Comparison of ENCODE assay signal across 1 cellular context in the genomic region with DNA sequence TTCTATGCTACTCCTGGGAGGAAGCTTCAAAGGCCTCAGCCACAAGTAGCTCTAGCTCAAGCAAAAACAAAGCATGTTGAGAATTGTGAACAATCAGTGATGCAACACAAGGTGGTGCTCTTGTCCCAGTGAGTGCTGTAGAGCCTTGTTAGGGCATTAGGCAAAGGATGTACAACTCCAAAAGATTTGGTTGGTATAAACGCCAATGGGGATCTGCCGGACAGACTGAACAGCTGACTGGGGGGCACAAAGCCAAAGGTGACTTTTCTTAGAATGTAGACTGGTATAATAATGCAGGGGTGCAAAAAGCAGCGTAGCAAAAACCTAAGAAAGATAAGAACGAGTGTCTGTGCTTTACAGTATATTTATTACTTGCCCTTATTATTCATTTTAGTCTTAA.
TF ChIP-seq lines count a peak whose summit lies in the region.

No MANE protein-coding gene starts in this region.

TF ChIP-seq in HCT116, 20 proteins besides CTCF, POLR2A, EP300 and RAD21 (continued from another document):
- TF ChIP-seq YY1 (IDR thresholded peaks at IDR 0.05; ENCODE audit: extremely low read depth, insufficient replicate concordance, low read depth, low read length) (no peak), CBX3 (IDR thresholded peaks at IDR 0.05; ENCODE audit: low read depth) (no peak), SP1 (IDR thresholded peaks at IDR 0.05; ENCODE audit: low read depth) (no peak), FOSL1 (IDR thresholded peaks at IDR 0.05; ENCODE audit: low read depth) (no peak)
